Comparison of ENCODE assay signal across 1 cellular context in genomic region chr2:233082222-233082933, GRCh38.
TF ChIP-seq lines count a peak whose summit lies in the region.

No MANE protein-coding gene starts in this region.

TF ChIP-seq in GM12878, 131 proteins besides CTCF, POLR2A, EP300 and RAD21 (continued from another document):
- TF ChIP-seq ATF3 (IDR thresholded peaks at IDR 0.05; ENCODE audit: borderline replicate concordance, extremely low read depth, low read depth, low read length) (no peak), ZBTB4 (CRISPR knock-in tag; IDR thresholded peaks at IDR 0.05) (no peak), ZZZ3 (IDR thresholded peaks at IDR 0.05; ENCODE audit: control insufficient read depth, insufficient read length, low read depth) (no peak), SPI1 (IDR thresholded peaks at IDR 0.05; ENCODE audit: borderline replicate concordance, insufficient read depth, low read depth, low read length) (peak; percentile 93)
